33 cellular contexts compared by ENCODE assay signal in the genomic region with DNA sequence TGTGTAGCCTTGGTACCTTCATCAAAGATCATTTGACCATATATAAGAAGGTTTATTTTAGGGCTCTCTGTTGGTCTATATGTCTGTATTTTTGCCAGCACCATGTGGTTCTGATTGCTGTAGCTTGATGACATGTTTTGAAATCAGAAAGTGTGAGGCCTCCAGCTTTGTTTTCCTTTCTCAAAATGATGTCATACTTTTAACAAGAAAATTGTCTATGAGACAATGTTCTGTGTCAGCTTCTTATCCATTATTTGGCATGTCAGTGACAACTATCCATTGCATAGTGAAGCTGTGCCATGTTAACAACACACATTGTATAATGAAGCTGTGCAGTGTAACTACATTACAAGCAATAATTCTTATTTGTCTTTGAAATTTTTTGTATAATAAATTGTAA. TPM values are rescaled to one million over a fixed set of nuclear protein-coding genes. Genes with fewer than 3 reads are reported as not detected.
"Had no signal": no experiment of that assay in that cellular context is flagged by ENCODE, and none has a peak within 500 bp of the region (broad histone marks: within the 10 kb centered on the region; RNA-seq: fewer than 3 reads in every experiment).

No MANE protein-coding gene starts in this region.

- H3K27me3 Mint-ChIP-seq: activated CD8-positive, alpha-beta T cell treated with anti-CD3 and anti-CD28 coated beads for 36 hours; T-helper 17 cell had no signal

- H3K27me3 ChIP-seq: brain microvascular endothelial cell, colonic mucosa, esophagus squamous epithelium, gastroesophageal sphincter, heart right ventricle had no signal

- H3K4me1 ChIP-seq: colonic mucosa, esophagus squamous epithelium, gastroesophageal sphincter, heart right ventricle had no signal

- H3K9me3 Mint-ChIP-seq: activated B cell treated with CpG ODN at 0.5 μM for 24 hours; activated CD8-positive, alpha-beta T cell treated with anti-CD3 and anti-CD28 coated beads for 36 hours; activated T-cell treated with anti-CD3 and anti-CD28 coated beads, Interleukin-2, amount 50 U/mL, for 4 hours; activated T-helper 17 cell treated with anti-CD3 and anti-CD28 coated beads, Interleukin-2, amount 50 U/mL, for 72 hours; T-helper 2 cell treated with Interferon-gamma antibody and Interleukin-4, amounts not matched to agents 5 μg/mL and 100 μg/mL, for 36 hours had no signal

- H3K4me3 ChIP-seq: colonic mucosa, esophagus squamous epithelium, gastroesophageal sphincter, heart right ventricle had no signal

- H3K4me1 Mint-ChIP-seq: activated B cell treated with CpG ODN at 0.5 μM for 24 hours; activated T-helper 17 cell treated with anti-CD3 and anti-CD28 coated beads, Interleukin-2, amount 50 U/mL, for 72 hours; T-helper 17 cell had no signal

- ATAC-seq: activated CD4-positive, CD25-positive, alpha-beta regulatory T cell treated with anti-CD3 and anti-CD28 coated beads, Interleukin-2, amount 50 U/mL, for 24 hours; activated CD8-positive, alpha-beta T cell treated with anti-CD3 and anti-CD28 coated beads for 36 hours; activated T-cell treated with anti-CD3 and anti-CD28 coated beads, Interleukin-2, amount 50 U/mL, for 4 hours; activated T-helper 17 cell treated with anti-CD3 and anti-CD28 coated beads, Interleukin-2, amount 50 U/mL, for 72 hours; gastroesophageal sphincter; heart right ventricle; T-helper 17 cell had no signal

- H3K36me3 ChIP-seq: brain microvascular endothelial cell, colonic mucosa, esophagus squamous epithelium, gastroesophageal sphincter, heart right ventricle, WERI-Rb-1 had no signal

- H3K9me3 ChIP-seq: colonic mucosa, esophagus squamous epithelium, gastroesophageal sphincter, heart right ventricle had no signal

- FAIRE-seq: astrocyte, endometrium, endothelial cell of umbilical vein had no signal

- H3K4me3 Mint-ChIP-seq: activated B cell treated with CpG ODN at 0.5 μM for 24 hours; activated CD8-positive, alpha-beta T cell treated with anti-CD3 and anti-CD28 coated beads for 36 hours; activated naive CD8-positive, alpha-beta T cell; activated T-cell treated with anti-CD3 and anti-CD28 coated beads, Interleukin-2, amount 50 U/mL, for 4 hours; activated T-helper 17 cell treated with anti-CD3 and anti-CD28 coated beads, Interleukin-2, amount 50 U/mL, for 72 hours; T-helper 17 cell; T-helper 2 cell treated with Interferon-gamma antibody and Interleukin-4, amounts not matched to agents 5 μg/mL and 100 μg/mL, for 36 hours had no signal

- H3K27ac Mint-ChIP-seq: activated B cell treated with CpG ODN at 0.5 μM for 24 hours; activated CD8-positive, alpha-beta T cell treated with anti-CD3 and anti-CD28 coated beads for 36 hours; activated naive CD8-positive, alpha-beta T cell; activated T-helper 17 cell treated with anti-CD3 and anti-CD28 coated beads, Interleukin-2, amount 50 U/mL, for 72 hours; T-helper 17 cell; T-helper 2 cell treated with Interferon-gamma antibody and Interleukin-4, amounts not matched to agents 5 μg/mL and 100 μg/mL, for 36 hours had no signal

- H3K27ac ChIP-seq: brain microvascular endothelial cell, colonic mucosa, epithelial cell of prostate, esophagus squamous epithelium, gastroesophageal sphincter, heart right ventricle, WERI-Rb-1 had no signal

- DNase-seq: activated B cell treated with CpG ODN at 0.5 μM for 24 hours; activated CD4-positive, alpha-beta T cell treated with anti-CD3 and anti-CD28 coated beads for 48 hours; activated CD4-positive, alpha-beta T cell treated with anti-CD3 and anti-CD28 coated beads, Interleukin-2, amount 50 U/mL, for 1 hour; activated CD4-positive, alpha-beta T cell treated with anti-CD3 and anti-CD28 coated beads, Interleukin-2, amount 50 U/mL, for 48 hours; activated CD8-positive, alpha-beta memory T cell treated with anti-CD3 and anti-CD28 coated beads for 24 hours; activated CD8-positive, alpha-beta T cell treated with anti-CD3 and anti-CD28 coated beads for 36 hours; activated effector memory CD4-positive, alpha-beta T cell treated with Interleukin-2 at 50 U/mL for 16 hours; activated gamma-delta T cell treated with Interleukin-2 at 50 U/mL for 16 hours; activated naive CD4-positive, alpha-beta T cell treated with anti-CD3 and anti-CD28 coated beads, Interleukin-2, amount 50 U/mL, for 16 hours; activated naive CD4-positive, alpha-beta T cell treated with Interleukin-2 at 50 U/mL for 16 hours; activated T-cell treated with anti-CD3 and anti-CD28 coated beads, Interleukin-2, amount 50 U/mL, for 4 hours; amniotic stem cell; anterior cingulate cortex; brain microvascular endothelial cell; caudate nucleus; colonic mucosa; effector CD8-positive, alpha-beta T cell; esophagus squamous epithelium; foreskin melanocyte; heart right ventricle; T-helper 1 cell; T-helper 17 cell; T1000; WERI-Rb-1 had no signal

- H3K36me3 Mint-ChIP-seq: activated naive CD8-positive, alpha-beta T cell had no signal

RNA-seq across cellular contexts. Expression of a gene that starts 9.1 kb away (rescaled TPM):
- total RNA-seq: activated T-helper 17 cell treated with anti-CD3 and anti-CD28 coated beads, Interleukin-2, amount 50 U/mL, for 72 hours had no signal
